Comparison of ENCODE assay signal across 8 cellular contexts in genomic region chr1:43969746-43970466, GRCh38. TPM values are rescaled to one million over a fixed set of nuclear protein-coding genes. Genes with fewer than 3 reads are reported as not detected.
DNase-seq lines count a peak whose midpoint lies in the region; ATAC-seq and TF ChIP-seq lines count a peak whose summit lies in the region.

DPH2 (plus strand) TSS chr1:43970010; CDS start chr1:43970176, 166 bp downstream.

- H3K27ac ChIP-seq in GM23338 (ENCODE audit: low read depth) (0 out of 2 replicates have a peak within 1 kb of the TSS, but pooled peaks have one; percentile 19), RWPE2 (ENCODE audit: poor library complexity, severe bottlenecking) (no peak within 1 kb of the TSS)

- no peaks in the 10 kb centered on the region for H3K9me2 ChIP-seq in GM23338 (ENCODE audit: insufficient read depth)

- peak within 1 kb of the TSS; percentile 98 for H3K4me2 ChIP-seq in GM23338

- DNase-seq in Daoy (ENCODE audit: low read depth) (peak; percentile 98), GM23338 (ENCODE audit: low spot score) (peak; percentile 99), LoVo (ENCODE audit: low spot score) (peak; percentile 97), RWPE2 (ENCODE audit: low spot score) (peak; percentile 97), fibroblast of peridontal ligament (ENCODE audit: extremely low read depth) (peak; percentile 95)
- DNase-seq in activated T-helper 2 cell treated with anti-CD3 and anti-CD28 coated beads, Interferon-gamma antibody, Interleukin-2, Interleukin-4, amounts not matched to agents 10 μg/mL and 5 μg/mL and 100 μg/mL, durations not matched to agents 14 hours and 24 hours and 36 hours (ENCODE audit: low spot score) = peak; percentile 89
- peak; percentile 92 for DNase-seq in natural killer cell treated with Interleukin-12 subunit alpha and Interleukin-12 subunit beta and Interleukin-15 and Interleukin-18, amount 100 ng/mL, for 72 hours (ENCODE audit: low spot score)
- DNase-seq in stimulated activated naive CD8-positive, alpha-beta T cell treated with anti-CD3 and anti-CD28 coated beads, Interleukin-15, Interleukin-2, amounts not matched to agents 100 U/mL and 50 U/mL, for 24 hours = peak; percentile 96

- H3K4me3 ChIP-seq in GM23338 (peak within 1 kb of the TSS; percentile 100), RWPE2 (ENCODE audit: severe bottlenecking) (peak within 1 kb of the TSS; percentile 86)

- ATAC-seq in GM23338 (peak; percentile 92), RWPE2 (ENCODE audit: low read depth) (peak; percentile 93)
- ATAC-seq in natural killer cell treated with Interleukin-12 subunit alpha and Interleukin-12 subunit beta and Interleukin-15 and Interleukin-18, amount 100 ng/mL, for 72 hours = peak; percentile 93 to 96
- ATAC-seq in stimulated activated naive CD8-positive, alpha-beta T cell treated with anti-CD3 and anti-CD28 coated beads, Interleukin-15, Interleukin-2, amounts not matched to agents 100 U/mL and 50 U/mL, for 24 hours = peak; percentile 94

- H3K36me3 Mint-ChIP-seq in GM23338 (ENCODE audit: low read depth) = peaks cover 39% of the 10 kb centered on the region
- H3K36me3 Mint-ChIP-seq in activated T-helper 2 cell treated with anti-CD3 and anti-CD28 coated beads, Interferon-gamma antibody, Interleukin-2, Interleukin-4, amounts not matched to agents 10 μg/mL and 5 μg/mL and 100 μg/mL, durations not matched to agents 14 hours and 24 hours and 36 hours (ENCODE audit: low read depth) = peaks cover 34% of the 10 kb centered on the region
- no peaks in the 10 kb centered on the region for H3K36me3 Mint-ChIP-seq in natural killer cell treated with Interleukin-12 subunit alpha and Interleukin-12 subunit beta and Interleukin-15 and Interleukin-18, amount 100 ng/mL, for 72 hours

- peak within 1 kb of the TSS; percentile 99 for H3K4me3 Mint-ChIP-seq in GM23338
- peak within 1 kb of the TSS; percentile 93 for H3K4me3 Mint-ChIP-seq in activated T-helper 2 cell treated with anti-CD3 and anti-CD28 coated beads, Interferon-gamma antibody, Interleukin-2, Interleukin-4, amounts not matched to agents 10 μg/mL and 5 μg/mL and 100 μg/mL, durations not matched to agents 14 hours and 24 hours and 36 hours (ENCODE audit: low read depth)
- peak within 1 kb of the TSS; percentile 94 for H3K4me3 Mint-ChIP-seq in natural killer cell treated with Interleukin-12 subunit alpha and Interleukin-12 subunit beta and Interleukin-15 and Interleukin-18, amount 100 ng/mL, for 72 hours

- H3K27me3 ChIP-seq in GM23338 (ENCODE audit: insufficient read depth) (no peaks in the 10 kb centered on the region), RWPE2 (ENCODE audit: insufficient read depth, poor library complexity, severe bottlenecking) (no peaks in the 10 kb centered on the region)

- H3K27ac Mint-ChIP-seq in GM23338 = peak within 1 kb of the TSS; percentile 89
- H3K27ac Mint-ChIP-seq in activated T-helper 2 cell treated with anti-CD3 and anti-CD28 coated beads, Interferon-gamma antibody, Interleukin-2, Interleukin-4, amounts not matched to agents 10 μg/mL and 5 μg/mL and 100 μg/mL, durations not matched to agents 14 hours and 24 hours and 36 hours = peak within 1 kb of the TSS; percentile 64
- H3K27ac Mint-ChIP-seq in natural killer cell treated with Interleukin-12 subunit alpha and Interleukin-12 subunit beta and Interleukin-15 and Interleukin-18, amount 100 ng/mL, for 72 hours = peak within 1 kb of the TSS; percentile 45 to 91

- intact Hi-C loops in activated T-helper 2 cell treated with anti-CD3 and anti-CD28 coated beads, Interferon-gamma antibody, Interleukin-2, Interleukin-4, amounts not matched to agents 10 μg/mL and 5 μg/mL and 100 μg/mL, durations not matched to agents 14 hours and 24 hours and 36 hours (cut with micrococcal nuclease) = loop anchor here (1.0 kb wide), 1 partner anchor 24 kb away; the partner anchor contains the start of gene IPO13

- peaks cover 3% of the 10 kb centered on the region; the same call in 1 of the 2 replicates for H4K20me1 ChIP-seq in GM23338 (replicated peaks; ENCODE audit: insufficient read depth)

- H3K79me2 ChIP-seq in GM23338 (replicated peaks; ENCODE audit: insufficient read depth) = peaks cover 9% of the 10 kb centered on the region

- no peaks in the 10 kb centered on the region for H3K9me3 ChIP-seq in RWPE2 (ENCODE audit: severe bottlenecking)

- H3F3A ChIP-seq in GM23338 (replicated peaks; ENCODE audit: low read depth) = no peaks in the 10 kb centered on the region; the same call in 1 of the 2 replicates

- peak within 1 kb of the TSS; percentile 94 for H2AFZ ChIP-seq in GM23338

- peaks cover 18% of the 10 kb centered on the region for H3K4me1 ChIP-seq in GM23338 (ENCODE audit: insufficient read depth)
- H3K4me1 ChIP-seq in RWPE2 (ENCODE audit: insufficient read depth, poor library complexity, severe bottlenecking) = no peaks in the 10 kb centered on the region

- H3K36me3 ChIP-seq in GM23338 (ENCODE audit: insufficient read depth) (no peaks in the 10 kb centered on the region), RWPE2 (ENCODE audit: low read depth) (peaks cover 4% of the 10 kb centered on the region; the same call in 1 of the 2 replicates)

- no peaks in the 10 kb centered on the region for H3K9me3 Mint-ChIP-seq in GM23338
- H3K9me3 Mint-ChIP-seq in activated T-helper 2 cell treated with anti-CD3 and anti-CD28 coated beads, Interferon-gamma antibody, Interleukin-2, Interleukin-4, amounts not matched to agents 10 μg/mL and 5 μg/mL and 100 μg/mL, durations not matched to agents 14 hours and 24 hours and 36 hours = no peaks in the 10 kb centered on the region
- H3K9me3 Mint-ChIP-seq in natural killer cell treated with Interleukin-12 subunit alpha and Interleukin-12 subunit beta and Interleukin-15 and Interleukin-18, amount 100 ng/mL, for 72 hours = no peaks in the 10 kb centered on the region

- H3K27me3 Mint-ChIP-seq in GM23338 (ENCODE audit: insufficient read depth, low read depth, poor library complexity) = peaks cover 11% of the 10 kb centered on the region
- H3K27me3 Mint-ChIP-seq in activated T-helper 2 cell treated with anti-CD3 and anti-CD28 coated beads, Interferon-gamma antibody, Interleukin-2, Interleukin-4, amounts not matched to agents 10 μg/mL and 5 μg/mL and 100 μg/mL, durations not matched to agents 14 hours and 24 hours and 36 hours (ENCODE audit: low read depth) = no peaks in the 10 kb centered on the region
- H3K27me3 Mint-ChIP-seq in natural killer cell treated with Interleukin-12 subunit alpha and Interleukin-12 subunit beta and Interleukin-15 and Interleukin-18, amount 100 ng/mL, for 72 hours = no peaks in the 10 kb centered on the region

- TF ChIP-seq CTCF in GM23338 (conservative IDR thresholded peaks at IDR 0.05; ENCODE audit: low read depth in 2 of 2) = 0 out of 4 replicates have a peak, but pooled peaks of 1 of the 2 experiments have one; percentile 10
- TF ChIP-seq CTCF in RWPE2 (IDR thresholded peaks at IDR 0.05; ENCODE audit: poor library complexity, severe bottlenecking) = no peak

- peaks cover 18% of the 10 kb centered on the region for H3K4me1 Mint-ChIP-seq in GM23338
- peaks cover 24% of the 10 kb centered on the region for H3K4me1 Mint-ChIP-seq in activated T-helper 2 cell treated with anti-CD3 and anti-CD28 coated beads, Interferon-gamma antibody, Interleukin-2, Interleukin-4, amounts not matched to agents 10 μg/mL and 5 μg/mL and 100 μg/mL, durations not matched to agents 14 hours and 24 hours and 36 hours (ENCODE audit: low read depth)
- peaks cover 29 to 41% of the 10 kb centered on the region in 2 donors for H3K4me1 Mint-ChIP-seq in natural killer cell treated with Interleukin-12 subunit alpha and Interleukin-12 subunit beta and Interleukin-15 and Interleukin-18, amount 100 ng/mL, for 72 hours (ENCODE audit: low read depth in 2 of 2)

RNA-seq across cellular contexts. Expression of gene DPH2, which starts in this region (rescaled TPM):
- 64.7 and 88.9 TPM in 2 replicates for total RNA-seq in Daoy (2014; rRNA removed; shearing (Covaris generic))
- 68.2 and 90.3 TPM in 2 replicates for total RNA-seq in GM23338 (2014; rRNA removed; shearing (Covaris generic))
- polyA plus RNA-seq in GM23338 (2016; fragmentation: Nextera tagmentation; extraction: Ambion mirVana) = 32.1 and 35.6 TPM in 2 replicates
- total RNA-seq in activated T-helper 2 cell treated with anti-CD3 and anti-CD28 coated beads, Interferon-gamma antibody, Interleukin-2, Interleukin-4, amounts not matched to agents 10 μg/mL and 5 μg/mL and 100 μg/mL, durations not matched to agents 14 hours and 24 hours and 36 hours = 48.2 and 49.5 TPM in 2 replicates
- 10 to 100 TPM; 37.4 to 93.8 TPM for total RNA-seq in natural killer cell treated with Interleukin-12 subunit alpha and Interleukin-12 subunit beta and Interleukin-15 and Interleukin-18, amount 100 ng/mL, for 72 hours
